Comparison of ENCODE assay signal across 10 cellular contexts in genomic region chr1:223738465-223739365, GRCh38. TPM values are rescaled to one million over a fixed set of nuclear protein-coding genes. Genes with fewer than 3 reads are reported as not detected.
A peak's percentile ranks its signal among the peaks of the same experiment; 100 is the strongest.
DNase-seq lines count a peak whose midpoint lies in the region; ATAC-seq, FAIRE-seq and TF ChIP-seq lines count a peak whose summit lies in the region.
"Had no signal": no experiment of that assay in that cellular context is flagged by ENCODE, and none has a peak within 500 bp of the region (broad histone marks: within the 10 kb centered on the region; RNA-seq: fewer than 3 reads in every experiment).

No MANE protein-coding gene starts in this region.

- no peaks in the 10 kb centered on the region for H3K27me3 Mint-ChIP-seq in T-helper 17 cell
- H3K27me3 Mint-ChIP-seq: activated B cell treated with CpG ODN at 0.5 μM for 24 hours had no signal

- no peak overlapping the region for H3K4me3 Mint-ChIP-seq in T-helper 17 cell
- H3K4me3 Mint-ChIP-seq: activated B cell treated with CpG ODN at 0.5 μM for 24 hours had no signal

- POLR2A ChIA-PET in A673 (lab: Charles Lee; ENCODE audit: low non-redundant PET) = interaction anchor here (0.7 kb wide), 1 partner anchor 42 kb away, joined by 3 read pairs; no protein-coding TSS in a partner anchor

- no peak for ATAC-seq in T-helper 17 cell
- ATAC-seq in sciatic nerve = peak; percentile 41
- ATAC-seq in GM18519 (IDR thresholded peaks at IDR 0.05; ENCODE audit: low FRiP score, unreplicated experiment) = no peak

- H3K36me3 ChIP-seq in right atrium auricular region (no peaks in the 10 kb centered on the region), A673 (ENCODE audit: insufficient read depth, low read length, poor library complexity, severe bottlenecking) (no peaks in the 10 kb centered on the region)

- no peaks in the 10 kb centered on the region for H3K36me3 Mint-ChIP-seq in T-helper 17 cell (ENCODE audit: low read depth)

- no TSS peak for BruUV-seq in A673 (replicated peaks; lab: Mats Ljungman, UMichigan)

- H3K9me3 ChIP-seq in T-helper 17 cell (ENCODE audit: control insufficient read depth, low read length, poor library complexity, severe bottlenecking) = no peaks in the 10 kb centered on the region
- H3K9me3 ChIP-seq in right atrium auricular region = no peaks in the 10 kb centered on the region
- no peaks in the 10 kb centered on the region for H3K9me3 ChIP-seq in A673 (ENCODE audit: low read depth, low read length, poor library complexity, severe bottlenecking)

- DNase-seq in EH (ENCODE audit: low read depth) (peak; percentile 30), T-helper 17 cell (no peak), right atrium auricular region (ENCODE audit: low spot score) (no peak), sciatic nerve (ENCODE audit: low spot score) (no peak), HTR-8/SVneo (ENCODE audit: insufficient read length, low spot score) (no peak), middle frontal gyrus (ENCODE audit: extremely low spot score, low spot score) (no peak), A673 (ENCODE audit: low spot score) (no peak)
- DNase-seq: activated B cell treated with CpG ODN at 0.5 μM for 24 hours, nucleus accumbens had no signal

- CTCF ChIA-PET in A673 (lab: Charles Lee) = interaction anchor here (0.9 to 1.3 kb wide), 2 partner anchors 10 to 40 kb away, joined by 3 read pairs; no protein-coding TSS in a partner anchor

- peaks cover 15% of the 10 kb centered on the region for H3K4me1 Mint-ChIP-seq in T-helper 17 cell
- H3K4me1 Mint-ChIP-seq: activated B cell treated with CpG ODN at 0.5 μM for 24 hours had no signal

- intact Hi-C loops in sciatic nerve (cut with DNase I) (no loop called here), A673 (cut with micrococcal nuclease; ENCODE audit: unreplicated experiment) (no loop called here)

- H3K27me3 ChIP-seq in right atrium auricular region (no peaks in the 10 kb centered on the region), A673 (replicated peaks; ENCODE audit: insufficient read depth, low read depth, low read length, poor library complexity) (no peaks in the 10 kb centered on the region)

- FAIRE-seq in HTR-8/SVneo (lab: Jason Lieb, UNC) = no peak

- no peak for TF ChIP-seq CTCF in right atrium auricular region (IDR thresholded peaks at IDR 0.05)
- TF ChIP-seq CTCF in A673 (conservative IDR thresholded peaks at IDR 0.05; ENCODE audit: low read depth, low read length) = no peak

- H3K4me3 ChIP-seq in right atrium auricular region = no peak overlapping the region
- H3K4me3 ChIP-seq in A673 (ENCODE audit: low read depth, low read length, poor library complexity, severe bottlenecking) = no peak overlapping the region

- H3K27ac ChIP-seq in right atrium auricular region (peak overlapping the region; percentile 63 to 68), A673 (ENCODE audit: low read depth, low read length, poor library complexity, severe bottlenecking) (no peak overlapping the region)

- H3K27ac Mint-ChIP-seq in T-helper 17 cell = peak overlapping the region; percentile 75
- H3K27ac Mint-ChIP-seq: activated B cell treated with CpG ODN at 0.5 μM for 24 hours had no signal

- H3K4me1 ChIP-seq in right atrium auricular region = peaks cover 0 to 63% of the 10 kb centered on the region in 2 donors
- peaks cover 13% of the 10 kb centered on the region for H3K4me1 ChIP-seq in A673 (ENCODE audit: insufficient read depth, low read length, poor library complexity, severe bottlenecking)

RNA-seq across cellular contexts. Expression of gene CAPN2, which starts 26.4 kb away (rescaled TPM):
- total RNA-seq in T-helper 17 cell (100 to 1,000 TPM; 218 to 220 TPM), right atrium auricular region (10 to 100 TPM; 61.4 to 72.3 TPM), sciatic nerve (186 TPM), A673 (2021) (131 and 137 TPM in 2 replicates)
